In genomic region chr1:152811050-152811449, GRCh38 we compare ENCODE assay signal across 18 cellular contexts. TPM values are rescaled to one million over a fixed set of nuclear protein-coding genes. Genes with fewer than 3 reads are reported as not detected.
DNase-seq lines count a peak whose midpoint lies in the region; ATAC-seq and TF ChIP-seq lines count a peak whose summit lies in the region.
"Had no signal": no experiment of that assay in that cellular context is flagged by ENCODE, and none has a peak within 500 bp of the region (broad histone marks: within the 10 kb centered on the region; RNA-seq: fewer than 3 reads in every experiment).

No MANE protein-coding gene starts in this region.

- H3K27me3 Mint-ChIP-seq in stimulated activated memory B cell treated with anti-CD40 and anti-IgM and Interleukin-4, amounts not matched to agents 10 μg/mL and 1 μg/mL and 100 μg/mL, for 72 hours = peaks cover 20% of the 10 kb centered on the region
- H3K27me3 Mint-ChIP-seq in activated T-cell treated with anti-CD3 and anti-CD28 coated beads, Interleukin-2, amount 50 U/mL, for 4 hours (ENCODE audit: low read depth) = peaks cover 12% of the 10 kb centered on the region

- H3K36me3 Mint-ChIP-seq in stimulated activated memory B cell treated with anti-CD40 and anti-IgM and Interleukin-4, amounts not matched to agents 10 μg/mL and 1 μg/mL and 100 μg/mL, for 72 hours = no peaks in the 10 kb centered on the region
- H3K36me3 Mint-ChIP-seq in activated T-cell treated with anti-CD3 and anti-CD28 coated beads, Interleukin-2, amount 50 U/mL, for 4 hours (ENCODE audit: insufficient read depth) = no peaks in the 10 kb centered on the region
- H3K36me3 Mint-ChIP-seq: CD14-positive monocyte; CD8-positive, alpha-beta T cell; IgD-negative memory B cell had no signal

- no peaks in the 10 kb centered on the region for H3K4me1 Mint-ChIP-seq in stimulated activated memory B cell treated with anti-CD40 and anti-IgM and Interleukin-4, amounts not matched to agents 10 μg/mL and 1 μg/mL and 100 μg/mL, for 72 hours
- no peaks in the 10 kb centered on the region for H3K4me1 Mint-ChIP-seq in activated T-cell treated with anti-CD3 and anti-CD28 coated beads, Interleukin-2, amount 50 U/mL, for 4 hours (ENCODE audit: low read depth)
- H3K4me1 Mint-ChIP-seq: CD14-positive monocyte, H9, IgD-negative memory B cell had no signal

- H3K36me3 ChIP-seq in RWPE2 (ENCODE audit: low read depth) = no peaks in the 10 kb centered on the region

- H3K4me3 ChIP-seq in RWPE2 (ENCODE audit: severe bottlenecking) = no peak overlapping the region
- H3K4me3 ChIP-seq: GM23248 had no signal

- no peak overlapping the region for H3K27ac Mint-ChIP-seq in stimulated activated memory B cell treated with anti-CD40 and anti-IgM and Interleukin-4, amounts not matched to agents 10 μg/mL and 1 μg/mL and 100 μg/mL, for 72 hours
- H3K27ac Mint-ChIP-seq: CD8-positive, alpha-beta T cell; H9; IgD-negative memory B cell had no signal

- H3K27ac ChIP-seq in RWPE2 (ENCODE audit: poor library complexity, severe bottlenecking) (no peak overlapping the region), epithelial cell of prostate (no peak overlapping the region)
- H3K27ac ChIP-seq: GM23248 had no signal

- no peaks in the 10 kb centered on the region for H3K9me3 Mint-ChIP-seq in stimulated activated memory B cell treated with anti-CD40 and anti-IgM and Interleukin-4, amounts not matched to agents 10 μg/mL and 1 μg/mL and 100 μg/mL, for 72 hours
- peaks cover 3% of the 10 kb centered on the region for H3K9me3 Mint-ChIP-seq in activated T-cell treated with anti-CD3 and anti-CD28 coated beads, Interleukin-2, amount 50 U/mL, for 4 hours

- H3K4me1 ChIP-seq in RWPE2 (ENCODE audit: insufficient read depth, poor library complexity, severe bottlenecking) = no peaks in the 10 kb centered on the region

- no peak for TF ChIP-seq CTCF in RWPE2 (IDR thresholded peaks at IDR 0.05; ENCODE audit: poor library complexity, severe bottlenecking)

- no peaks in the 10 kb centered on the region for H3K9me3 ChIP-seq in RWPE2 (ENCODE audit: severe bottlenecking)

- no peak overlapping the region for H3K4me3 Mint-ChIP-seq in stimulated activated memory B cell treated with anti-CD40 and anti-IgM and Interleukin-4, amounts not matched to agents 10 μg/mL and 1 μg/mL and 100 μg/mL, for 72 hours
- H3K4me3 Mint-ChIP-seq in activated T-cell treated with anti-CD3 and anti-CD28 coated beads, Interleukin-2, amount 50 U/mL, for 4 hours = no peak overlapping the region
- H3K4me3 Mint-ChIP-seq: CD14-positive monocyte; CD8-positive, alpha-beta T cell; H9; IgD-negative memory B cell had no signal

- ATAC-seq in RWPE2 (ENCODE audit: low read depth) = peak; percentile 51; the same call in 2 of the 3 replicates
- ATAC-seq in stimulated activated memory B cell treated with anti-CD40 and anti-IgM and Interleukin-4, amounts not matched to agents 10 μg/mL and 1 μg/mL and 100 μg/mL, for 72 hours = peak; percentile 50
- ATAC-seq in activated T-cell treated with anti-CD3 and anti-CD28 coated beads, Interleukin-2, amount 50 U/mL, for 4 hours = no peak
- ATAC-seq: CD8-positive, alpha-beta T cell had no signal

- DNase-seq in HPDE6-E6E7 (ENCODE audit: extremely low spot score) = peak; percentile 28
- no peak for DNase-seq in RWPE2 (ENCODE audit: low spot score)
- DNase-seq in epithelial cell of prostate (ENCODE audit: low read depth, low spot score) = peak; percentile 31
- DNase-seq in activated T-cell treated with anti-CD3 and anti-CD28 coated beads, Interleukin-2, amount 50 U/mL, for 4 hours = no peak
- no peak for DNase-seq in Kasumi-1 (lab: John Stamatoyannopoulos, UW)
- DNase-seq in cerebellar nuclear complex (lab: John Stamatoyannopoulos, UW) = no peak
- DNase-seq in hepatic stellate cell (ENCODE audit: low spot score) = no peak
- DNase-seq: CD8-positive, alpha-beta T cell; COR-L47; DND-41; GDM1; GM23248; H9 had no signal

- H3K27me3 ChIP-seq in RWPE2 (ENCODE audit: insufficient read depth, poor library complexity, severe bottlenecking) = no peaks in the 10 kb centered on the region

RNA-seq across cellular contexts. Expression of gene LCE1B, which starts 0.7 kb away (rescaled TPM):
- total RNA-seq in activated T-cell treated with anti-CD3 and anti-CD28 coated beads, Interleukin-2, amount 50 U/mL, for 4 hours = not detected
- total RNA-seq: A673; CD8-positive, alpha-beta T cell; GM23248; H9; HT1080 had no signal

RNA-seq across cellular contexts. Expression of gene LCE1C, which starts 4.6 kb away (rescaled TPM):
- not detected for total RNA-seq in activated T-cell treated with anti-CD3 and anti-CD28 coated beads, Interleukin-2, amount 50 U/mL, for 4 hours
- total RNA-seq: A673; CD8-positive, alpha-beta T cell; GM23248; H9; HT1080 had no signal

RNA-seq across cellular contexts. Expression of gene LCE1D, which starts 14.5 kb away (rescaled TPM):
- total RNA-seq in activated T-cell treated with anti-CD3 and anti-CD28 coated beads, Interleukin-2, amount 50 U/mL, for 4 hours = not detected
- total RNA-seq: A673; CD8-positive, alpha-beta T cell; GM23248; H9; HT1080 had no signal

RNA-seq across cellular contexts. Expression of gene LCE1A, which starts 16.2 kb away (rescaled TPM):
- not detected for total RNA-seq in activated T-cell treated with anti-CD3 and anti-CD28 coated beads, Interleukin-2, amount 50 U/mL, for 4 hours
- total RNA-seq: A673; CD8-positive, alpha-beta T cell; GM23248; H9; HT1080 had no signal

RNA-seq across cellular contexts. Expression of gene LCE1E, which starts 25.0 kb away (rescaled TPM):
- not detected for total RNA-seq in activated T-cell treated with anti-CD3 and anti-CD28 coated beads, Interleukin-2, amount 50 U/mL, for 4 hours
- total RNA-seq: A673; CD8-positive, alpha-beta T cell; GM23248; H9; HT1080 had no signal

Comparison
In these comparisons a context has a peak if more than half of its experiments do, and no peak if none do; other contexts are left out.
1. DNase-seq: peak in HPDE6-E6E7 (single experiment) and epithelial cell of prostate (single experiment); none in RWPE2 (single experiment), activated T-cell treated with anti-CD3 and anti-CD28 coated beads, Interleukin-2, amount 50 U/mL, for 4 hours (single experiment), Kasumi-1 (0 of 2), cerebellar nuclear complex (0 of 2) and hepatic stellate cell (single experiment).
2. ATAC-seq: peak in RWPE2 (single experiment) and stimulated activated memory B cell treated with anti-CD40 and anti-IgM and Interleukin-4, amounts not matched to agents 10 μg/mL and 1 μg/mL and 100 μg/mL, for 72 hours (single experiment); none in activated T-cell treated with anti-CD3 and anti-CD28 coated beads, Interleukin-2, amount 50 U/mL, for 4 hours (0 of 2).